In genomic region chr1:180802849-180803248, GRCh38 we compare ENCODE assay signal across 6 cellular contexts.
"Had no signal": no experiment of that assay in that cellular context is flagged by ENCODE, and none has a peak within 500 bp of the region (broad histone marks: within the 10 kb centered on the region; RNA-seq: fewer than 3 reads in every experiment).

No MANE protein-coding gene starts in this region.

- DNase-seq: GDM1, GF-D8 had no signal

- FAIRE-seq: G401.6, GM12891, GM12892, GM18507 had no signal
